ENCODE assay signal across 12 cellular contexts in genomic region chr19:12947702-12948596, GRCh38. TPM values are rescaled to one million over a fixed set of nuclear protein-coding genes. Genes with fewer than 3 reads are reported as not detected.
DNase-seq lines count a peak whose midpoint lies in the region; ATAC-seq and TF ChIP-seq lines count a peak whose summit lies in the region.
"Had no signal": no experiment of that assay in that cellular context is flagged by ENCODE, and none has a peak within 500 bp of the region (broad histone marks: within the 10 kb centered on the region; RNA-seq: fewer than 3 reads in every experiment).

No MANE protein-coding gene starts in this region.

- peaks cover 24% of the 10 kb centered on the region for H3F3A ChIP-seq in Loucy (ENCODE audit: low read depth)

- no peaks in the 10 kb centered on the region for H3K27me3 ChIP-seq in Loucy (ENCODE audit: insufficient read depth, low read length, poor library complexity, severe bottlenecking)
- H3K27me3 ChIP-seq in mammary epithelial cell (ENCODE audit: insufficient read depth, low read length) = no peaks in the 10 kb centered on the region
- H3K27me3 ChIP-seq in ovary = no peaks in the 10 kb centered on the region
- H3K27me3 ChIP-seq: left lung, sigmoid colon had no signal

- H4K20me1 ChIP-seq in Loucy (ENCODE audit: insufficient read depth, low read length, poor library complexity, severe bottlenecking) (peaks cover 62% of the 10 kb centered on the region), mammary epithelial cell (ENCODE audit: insufficient read depth, low read length) (no peaks in the 10 kb centered on the region)

- H3K4me3 ChIP-seq in Loucy (ENCODE audit: low read length, poor library complexity, severe bottlenecking) (peak overlapping the region; percentile 96), mammary epithelial cell (replicated peaks in 1 of 3; ENCODE audit: insufficient read depth in 1 of 3, low read depth in 2 of 3, low read length in 3 of 3) (no peak overlapping the region), ovary (no peak overlapping the region)
- H3K4me3 ChIP-seq: sigmoid colon had no signal

- H2AFZ ChIP-seq in Loucy (ENCODE audit: low read length) (no peak overlapping the region), mammary epithelial cell (ENCODE audit: low read depth, low read length) (no peak overlapping the region)

- TF ChIP-seq POLR2A in ovary (IDR thresholded peaks at IDR 0.05) = no peak

- CTCF ChIA-PET in activated CD4-positive, alpha-beta T cell treated with anti-CD3 and anti-CD28 coated beads, Interleukin-2, amount 10 ng/mL, durations not matched to agents 7 days and 5 days (lab: Charles Lee) = interaction anchor here (0.6 to 7.2 kb wide), 4 partner anchors 10 to 63 kb away, joined by 3 to 31 read pairs (median 4); no protein-coding TSS in a partner anchor
- CTCF ChIA-PET in mammary epithelial cell (lab: Charles Lee; ENCODE audit: low non-redundant PET) = no interaction called here

- H3K27ac ChIP-seq in mammary epithelial cell (ENCODE audit: insufficient read depth, low read depth, low read length) (no peak overlapping the region), ovary (no peak overlapping the region)

- in situ Hi-C loops in mammary epithelial cell (cut with MboI; ENCODE audit: low sequenced_read_pairs in 2 of 2) (no loop called here), GM13976 (cut with MboI; ENCODE audit: low sequenced_read_pairs, unreplicated experiment) (no loop called here)

- no peak overlapping the region for H3K4me3 Mint-ChIP-seq in activated CD4-positive, alpha-beta T cell treated with anti-CD3 and anti-CD28 coated beads, Interleukin-2, amount 10 ng/mL, durations not matched to agents 7 days and 5 days

- peaks cover 67% of the 10 kb centered on the region for H3K36me3 Mint-ChIP-seq in activated CD4-positive, alpha-beta T cell treated with anti-CD3 and anti-CD28 coated beads, Interleukin-2, amount 10 ng/mL, durations not matched to agents 7 days and 5 days (ENCODE audit: low read depth)

- no peaks in the 10 kb centered on the region for H3K9me3 Mint-ChIP-seq in activated CD4-positive, alpha-beta T cell treated with anti-CD3 and anti-CD28 coated beads, Interleukin-2, amount 10 ng/mL, durations not matched to agents 7 days and 5 days

- no peak for TF ChIP-seq EP300 in ovary (IDR thresholded peaks at IDR 0.05)

- intact Hi-C loops in mammary epithelial cell (cut with micrococcal nuclease) = no loop called here
- intact Hi-C loops in ovary (cut with DNase I) = no loop called here

- DNase-seq in activated CD4-positive, alpha-beta T cell treated with anti-CD3 and anti-CD28 coated beads, Interleukin-2, amount 10 ng/mL, durations not matched to agents 7 days and 5 days = no peak
- DNase-seq in activated CD4-positive, alpha-beta T cell treated with anti-CD3 and anti-CD28 coated beads for 48 hours = no peak
- DNase-seq in mammary epithelial cell (no peak), ovary (peak in 3 of 5 donors; percentile 46 to 58 (median 51)), GM13976 (ENCODE audit: low spot score) (no peak)
- DNase-seq: caudate nucleus, NCI-H2107, sigmoid colon had no signal

- H3K9ac ChIP-seq in Loucy (ENCODE audit: low read depth, low read length, poor library complexity, severe bottlenecking) = peak overlapping the region; percentile 91
- no peak overlapping the region for H3K9ac ChIP-seq in mammary epithelial cell (ENCODE audit: insufficient read depth, low read length)

- H3K4me2 ChIP-seq in Loucy (ENCODE audit: low read depth, low read length, poor library complexity, severe bottlenecking) (peak overlapping the region; percentile 91), mammary epithelial cell (ENCODE audit: insufficient read depth, low read depth, low read length) (peak overlapping the region; percentile 91)

- peaks cover 37% of the 10 kb centered on the region for H3K4me1 ChIP-seq in Loucy (ENCODE audit: insufficient read depth, low read length, poor library complexity, severe bottlenecking)
- H3K4me1 ChIP-seq in mammary epithelial cell (ENCODE audit: insufficient read depth, low read length) = peaks cover 17% of the 10 kb centered on the region
- no peaks in the 10 kb centered on the region for H3K4me1 ChIP-seq in ovary (ENCODE audit: insufficient read depth)

- H3K27ac Mint-ChIP-seq in activated CD4-positive, alpha-beta T cell treated with anti-CD3 and anti-CD28 coated beads, Interleukin-2, amount 10 ng/mL, durations not matched to agents 7 days and 5 days = peak overlapping the region; percentile 58

- POLR2A ChIA-PET in activated CD4-positive, alpha-beta T cell treated with anti-CD3 and anti-CD28 coated beads, Interleukin-2, amount 10 ng/mL, durations not matched to agents 7 days and 5 days (lab: Charles Lee) = no interaction called here

- WGBS in mammary epithelial cell (ENCODE audit: low coverage, missing lambda C conversion rate) = 82% methylated on average over 20 of the region's 28 CpGs
- WGBS in ovary, 3 donors = 79 to 86% (median 82%) methylated on average over 28 of the region's 28 CpGs

- H3K36me3 ChIP-seq in Loucy (ENCODE audit: insufficient read depth, low read length) (peaks cover 52% of the 10 kb centered on the region), mammary epithelial cell (ENCODE audit: insufficient read depth, low read length) (peaks cover 23% of the 10 kb centered on the region), ovary (no peaks in the 10 kb centered on the region)

- no peaks in the 10 kb centered on the region for H3K9me2 ChIP-seq in Loucy (replicated peaks; ENCODE audit: low read depth, low read length)

- H3K4me1 Mint-ChIP-seq in activated CD4-positive, alpha-beta T cell treated with anti-CD3 and anti-CD28 coated beads, Interleukin-2, amount 10 ng/mL, durations not matched to agents 7 days and 5 days = peaks cover 54% of the 10 kb centered on the region

- H3K79me2 ChIP-seq in Loucy (ENCODE audit: insufficient read depth, low read length) (peaks cover 81% of the 10 kb centered on the region), mammary epithelial cell (ENCODE audit: insufficient read depth, low read length) (peaks cover 57% of the 10 kb centered on the region)

- H3K9me3 ChIP-seq in Loucy (ENCODE audit: insufficient read depth, low read depth, low read length) = no peaks in the 10 kb centered on the region
- no peaks in the 10 kb centered on the region for H3K9me3 ChIP-seq in mammary epithelial cell (replicated peaks; ENCODE audit: insufficient read depth, low read length)
- H3K9me3 ChIP-seq in ovary = no peaks in the 10 kb centered on the region
- H3K9me3 ChIP-seq: left lung, sigmoid colon had no signal

- no peak for ATAC-seq in HG03135 (IDR thresholded peaks at IDR 0.05; ENCODE audit: unreplicated experiment)
- no peak for ATAC-seq in GM21576 (IDR thresholded peaks at IDR 0.05; ENCODE audit: unreplicated experiment)
- ATAC-seq: left lung had no signal

- BruUV-seq in mammary epithelial cell (replicated peaks; lab: Mats Ljungman, UMichigan) = no TSS peak

- no peak for TF ChIP-seq CTCF in Loucy (conservative IDR thresholded peaks at IDR 0.05; ENCODE audit: low read length)
- TF ChIP-seq CTCF in mammary epithelial cell (conservative IDR thresholded peaks at IDR 0.05 in 1 of 2, IDR thresholded peaks at IDR 0.05 in 1 of 2; ENCODE audit: extremely low read depth in 1 of 2, insufficient read depth in 1 of 2, low read depth in 1 of 2, low read length in 2 of 2) = no peak
- no peak for TF ChIP-seq CTCF in ovary (IDR thresholded peaks at IDR 0.05)
- no peak for TF ChIP-seq CTCF in GM13976 (IDR thresholded peaks at IDR 0.05; ENCODE audit: borderline replicate concordance, control extremely low read depth, extremely low read depth, insufficient read depth, missing control alignments)

- H3K27me3 Mint-ChIP-seq in activated CD4-positive, alpha-beta T cell treated with anti-CD3 and anti-CD28 coated beads, Interleukin-2, amount 10 ng/mL, durations not matched to agents 7 days and 5 days = no peaks in the 10 kb centered on the region

- dilution Hi-C loops in mammary epithelial cell (cut with HindIII; ENCODE audit: low sequenced_read_pairs) = loop anchor here (5.0 kb wide), 1 partner anchor 124 kb away; no protein-coding TSS in a partner anchor

RNA-seq across cellular contexts. Expression of gene RAD23A, which starts 2.3 kb away (rescaled TPM):
- total RNA-seq in activated CD4-positive, alpha-beta T cell treated with anti-CD3 and anti-CD28 coated beads, Interleukin-2, amount 10 ng/mL, durations not matched to agents 7 days and 5 days = 100 to 1,000 TPM; 120 to 131 TPM
- 100 to 1,000 TPM; 101 to 123 TPM for total RNA-seq in mammary epithelial cell
- 95.0 TPM for polyA plus RNA-seq in mammary epithelial cell
- 148 TPM for polyA minus RNA-seq in mammary epithelial cell
- 10 to 100 TPM; 61.2 to 94.0 (median 93.7) TPM for total RNA-seq in ovary
- polyA plus RNA-seq in ovary = 10 to 100 TPM; 75.8 to 77.2 TPM

RNA-seq across cellular contexts. Expression of gene GADD45GIP1, which starts 9.1 kb away (rescaled TPM):
- 10 to 100 TPM; 14.9 to 16.5 TPM for total RNA-seq in activated CD4-positive, alpha-beta T cell treated with anti-CD3 and anti-CD28 coated beads, Interleukin-2, amount 10 ng/mL, durations not matched to agents 7 days and 5 days
- 10 to 100 TPM; 11.5 to 34.5 TPM for total RNA-seq in mammary epithelial cell
- polyA plus RNA-seq in mammary epithelial cell = 35.6 TPM
- polyA minus RNA-seq in mammary epithelial cell = 13.5 TPM
- 10 to 100 TPM; 15.7 to 57.7 (median 19.1) TPM for total RNA-seq in ovary
- 10 to 100 TPM in 1 of 2 donors, 1 to 10 TPM in 1; 1.8 to 25.6 TPM for polyA plus RNA-seq in ovary

RNA-seq across cellular contexts. Expression of gene CALR, which starts 9.5 kb away (rescaled TPM):
- total RNA-seq in activated CD4-positive, alpha-beta T cell treated with anti-CD3 and anti-CD28 coated beads, Interleukin-2, amount 10 ng/mL, durations not matched to agents 7 days and 5 days = 100 to 1,000 TPM; 726 to 779 TPM
- total RNA-seq in mammary epithelial cell (1,000 to 10,000 TPM; 1,117 to 1,135 TPM), ovary (100 to 1,000 TPM; 211 to 803 (median 450) TPM)
- polyA plus RNA-seq in mammary epithelial cell (1,343 TPM), ovary (1,000 to 10,000 TPM in 1 of 2 donors, 100 to 1,000 TPM in 1; 279 to 1,094 TPM)
- polyA minus RNA-seq in mammary epithelial cell = 1,452 TPM

RNA-seq across cellular contexts. Expression of gene FARSA, which starts 14.4 kb away (rescaled TPM):
- 10 to 100 TPM; 85.7 to 90.6 TPM for total RNA-seq in activated CD4-positive, alpha-beta T cell treated with anti-CD3 and anti-CD28 coated beads, Interleukin-2, amount 10 ng/mL, durations not matched to agents 7 days and 5 days
- total RNA-seq in mammary epithelial cell (10 to 100 TPM; 46.0 to 99.9 TPM), ovary (10 to 100 TPM; 21.9 to 50.2 (median 43.9) TPM)
- polyA plus RNA-seq in mammary epithelial cell (67.8 TPM), ovary (10 to 100 TPM in 1 of 2 donors, 1 to 10 TPM in 1; 8.0 to 25.1 TPM)
- polyA minus RNA-seq in mammary epithelial cell = 74.4 TPM

RNA-seq across cellular contexts. Expression of gene DAND5, which starts 21.4 kb away (rescaled TPM):
- total RNA-seq in activated CD4-positive, alpha-beta T cell treated with anti-CD3 and anti-CD28 coated beads, Interleukin-2, amount 10 ng/mL, durations not matched to agents 7 days and 5 days = under 1 TPM; 0.15 to 0.20 TPM
- total RNA-seq in mammary epithelial cell = under 1 TPM; under 0.01 to 0.28 TPM
- polyA plus RNA-seq in mammary epithelial cell = 0.07 TPM
- polyA minus RNA-seq in mammary epithelial cell = not detected
- total RNA-seq in ovary = under 1 TPM in 2 of 7 donors, not detected in 5; 0.11 to 0.15 TPM
- polyA plus RNA-seq in ovary = not detected

Comparison
In these comparisons a context has a peak if more than half of its experiments do, and no peak if none do; other contexts are left out.
1. DNase-seq: peak in ovary (3 of 5); none in activated CD4-positive, alpha-beta T cell treated with anti-CD3 and anti-CD28 coated beads, Interleukin-2, amount 10 ng/mL, durations not matched to agents 7 days and 5 days (single experiment), activated CD4-positive, alpha-beta T cell treated with anti-CD3 and anti-CD28 coated beads for 48 hours (single experiment), mammary epithelial cell (single experiment) and GM13976 (single experiment).